Comparison of ENCODE assay signal across 21 cellular contexts in genomic region chr14:33768458-33768830, GRCh38.
DNase-seq lines count a peak whose midpoint lies in the region; ATAC-seq lines count a peak whose summit lies in the region.
"Had no signal": no experiment of that assay in that cellular context is flagged by ENCODE, and none has a peak within 500 bp of the region (broad histone marks: within the 10 kb centered on the region; RNA-seq: fewer than 3 reads in every experiment).

No MANE protein-coding gene starts in this region.

- no peaks in the 10 kb centered on the region for H3K36me3 ChIP-seq in BLaER1
- H3K36me3 ChIP-seq in SK-N-MC (ENCODE audit: insufficient read depth, low read length) = no peaks in the 10 kb centered on the region
- no peaks in the 10 kb centered on the region for H3K36me3 ChIP-seq in MG63
- H3K36me3 ChIP-seq: neutrophil, uterus had no signal

- no peaks in the 10 kb centered on the region for H4K20me1 ChIP-seq in BLaER1

- ATAC-seq in GM19452 (IDR thresholded peaks at IDR 0.05; ENCODE audit: unreplicated experiment) = no peak
- ATAC-seq: activated CD4-positive, CD25-positive, alpha-beta regulatory T cell treated with anti-CD3 and anti-CD28 coated beads, Interleukin-2, amount 50 U/mL, for 24 hours; Panc1 had no signal

- H3K4me3 ChIP-seq in BLaER1 (no peak overlapping the region), SK-N-MC (peak overlapping the region; percentile 54), MG63 (no peak overlapping the region)
- H3K4me3 ChIP-seq: coronary artery, uterus had no signal

- H3K27ac ChIP-seq in BLaER1 (no peak overlapping the region), SK-N-MC (peak overlapping the region; percentile 86)
- H3K27ac ChIP-seq: coronary artery, neutrophil, uterus had no signal

- H3K27me3 ChIP-seq in BLaER1 = no peaks in the 10 kb centered on the region
- H3K27me3 ChIP-seq in MG63 = no peaks in the 10 kb centered on the region
- H3K27me3 ChIP-seq: neutrophil, uterus had no signal

- no peak overlapping the region for H3K9ac ChIP-seq in BLaER1
- no peak overlapping the region for H3K9ac ChIP-seq in SK-N-MC (ENCODE audit: insufficient read length)

- peak overlapping the region; percentile 33 for H3K4me2 ChIP-seq in BLaER1

- peaks cover 24% of the 10 kb centered on the region for H3K4me1 ChIP-seq in BLaER1
- H3K4me1 ChIP-seq: uterus had no signal

- DNase-seq in SK-N-MC (ENCODE audit: low read depth, low spot score) = no peak
- DNase-seq in fibroblast of gingiva (ENCODE audit: low read depth) = peak; percentile 31
- peak; percentile 4 for DNase-seq in pulmonary artery endothelial cell (ENCODE audit: low read depth, low spot score)
- DNase-seq in MG63 = no peak
- no peak for DNase-seq in NCI-H69 (lab: John Stamatoyannopoulos, UW)
- DNase-seq: activated CD4-positive, alpha-beta memory T cell treated with anti-CD3 and anti-CD28 coated beads, Interleukin-2, amount 10 ng/mL, durations not matched to agents 7 days and 5 days; activated naive CD8-positive, alpha-beta T cell treated with anti-CD3 and anti-CD28 coated beads, Interleukin-2, amount 10 ng/mL, durations not matched to agents 7 days and 5 days; CD4-positive, alpha-beta memory T cell; GOT3; kidney glomerular epithelial cell; NCI-H1436; SHP77 treated with DMSO at 0.1 percent for 48 hours; small intestine; T-helper 1 cell; uterus had no signal

- H3K9me3 ChIP-seq in BLaER1 (no peaks in the 10 kb centered on the region), SK-N-MC (ENCODE audit: low read depth, low read length) (no peaks in the 10 kb centered on the region), MG63 (no peaks in the 10 kb centered on the region)
- H3K9me3 ChIP-seq: neutrophil, uterus had no signal

Comparison
In these comparisons a context has a peak if more than half of its experiments do, and no peak if none do; other contexts are left out.
1. DNase-seq: peak in fibroblast of gingiva (single experiment) and pulmonary artery endothelial cell (single experiment); none in SK-N-MC (single experiment), MG63 (single experiment) and NCI-H69 (single experiment).